Comparison of ENCODE assay signal across 2 cellular contexts in the genomic region with DNA sequence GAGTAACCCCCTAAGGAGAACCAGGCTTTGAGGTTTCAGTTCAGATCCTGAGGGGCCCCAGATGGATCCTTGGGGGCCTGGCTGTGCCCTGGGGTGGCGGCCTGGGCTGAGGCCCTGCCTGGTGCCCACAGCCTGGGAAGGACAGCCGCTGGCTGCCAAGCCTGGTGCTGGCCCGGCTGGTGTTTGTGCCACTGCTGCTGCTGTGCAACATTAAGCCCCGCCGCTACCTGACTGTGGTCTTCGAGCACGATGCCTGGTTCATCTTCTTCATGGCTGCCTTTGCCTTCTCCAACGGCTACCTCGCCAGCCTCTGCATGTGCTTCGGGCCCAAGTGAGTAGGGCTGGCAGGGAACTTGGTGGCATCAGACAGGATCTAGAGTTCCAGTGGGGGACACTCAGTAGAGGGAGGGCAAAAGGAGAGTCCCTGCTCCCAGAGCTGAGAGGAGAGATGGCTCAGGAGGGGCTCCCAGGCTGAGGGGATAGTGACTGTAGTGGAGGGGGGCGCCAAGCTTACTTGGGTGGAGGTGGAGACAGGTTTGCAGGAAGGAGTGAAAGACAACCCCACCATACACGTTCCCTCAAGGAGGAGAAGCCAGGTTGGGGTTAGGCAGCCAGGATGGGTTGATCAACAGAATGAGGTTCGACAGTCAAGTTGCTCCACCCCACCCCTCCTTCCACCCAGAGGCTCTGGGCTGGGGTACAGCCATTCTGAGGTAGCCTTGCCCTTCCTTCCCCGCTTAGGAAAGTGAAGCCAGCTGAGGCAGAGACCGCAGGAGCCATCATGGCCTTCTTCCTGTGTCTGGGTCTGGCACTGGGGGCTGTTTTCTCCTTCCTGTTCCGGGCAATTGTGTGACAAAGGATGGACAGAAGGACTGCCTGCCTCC.
TF ChIP-seq lines count a peak whose summit lies in the region.

No MANE protein-coding gene starts in this region.

TF ChIP-seq in IMR-90, 13 proteins besides CTCF, POLR2A, EP300 and RAD21:
- no peak for TF ChIP-seq NFE2L2 (IDR thresholded peaks at IDR 0.05; ENCODE audit: low read depth, low read length)
- TF ChIP-seq MAFK (IDR thresholded peaks at IDR 0.05; ENCODE audit: low read depth, low read length) = no peak
- TF ChIP-seq USF2 (IDR thresholded peaks at IDR 0.05; ENCODE audit: low read depth, low read length) = no peak
- no peak for TF ChIP-seq CEBPB (IDR thresholded peaks at IDR 0.05; ENCODE audit: low read depth, low read length)
- no peak for TF ChIP-seq MXI1 (IDR thresholded peaks at IDR 0.05; ENCODE audit: borderline replicate concordance, low read depth, low read length)
- TF ChIP-seq BHLHE40 (IDR thresholded peaks at IDR 0.05; ENCODE audit: low read depth, low read length) = no peak
- no peak for TF ChIP-seq SMC3 (IDR thresholded peaks at IDR 0.05; ENCODE audit: low read depth, low read length)
- no peak for TF ChIP-seq ELK1 (IDR thresholded peaks at IDR 0.05; ENCODE audit: borderline replicate concordance, low read depth, low read length)
- no peak for TF ChIP-seq RCOR1 (IDR thresholded peaks at IDR 0.05; ENCODE audit: insufficient replicate concordance, low read length)
- no peak for TF ChIP-seq RFX5 (IDR thresholded peaks at IDR 0.05; ENCODE audit: low read depth, low read length)
- TF ChIP-seq MAZ (IDR thresholded peaks at IDR 0.05; ENCODE audit: borderline replicate concordance, low read depth, low read length) = no peak
- TF ChIP-seq CHD1 (IDR thresholded peaks at IDR 0.05; ENCODE audit: low read depth, low read length) = no peak
- no peak for TF ChIP-seq FOS (IDR thresholded peaks at IDR 0.05; ENCODE audit: low read depth, low read length)

TF ChIP-seq in H1, 55 proteins besides CTCF, POLR2A, EP300 and RAD21:
- no peak for TF ChIP-seq HDAC6 (IDR thresholded peaks at IDR 0.05; ENCODE audit: low read depth, low read length)
- TF ChIP-seq SIRT6 (IDR thresholded peaks at IDR 0.05; ENCODE audit: low read length) = no peak
- TF ChIP-seq RBBP5 (IDR thresholded peaks at IDR 0.05; ENCODE audit: borderline replicate concordance, low read depth, low read length) = no peak
- no peak for TF ChIP-seq TEAD4 (IDR thresholded peaks at IDR 0.05; ENCODE audit: low read depth, low read length)
- no peak for TF ChIP-seq TAF1 (IDR thresholded peaks at IDR 0.05; ENCODE audit: low read depth, low read length)
- TF ChIP-seq JUN (IDR thresholded peaks at IDR 0.05; ENCODE audit: low read depth, low read length) = no peak
- TF ChIP-seq TBP (IDR thresholded peaks at IDR 0.05; ENCODE audit: low read depth, low read length) = no peak
- no peak for TF ChIP-seq GTF2F1 (IDR thresholded peaks at IDR 0.05; ENCODE audit: borderline replicate concordance, low read depth, low read length)
- TF ChIP-seq BRCA1 (IDR thresholded peaks at IDR 0.05; ENCODE audit: low read depth, low read length) = no peak
- no peak for TF ChIP-seq SAP30 (IDR thresholded peaks at IDR 0.05; ENCODE audit: insufficient read depth, insufficient replicate concordance, low read length)
- TF ChIP-seq TCF12 (IDR thresholded peaks at IDR 0.05; ENCODE audit: low read depth, low read length) = no peak
